In genomic region chr4:37392540-37393255, GRCh38 we compare ENCODE assay signal across 11 cellular contexts.
DNase-seq lines count a peak whose midpoint lies in the region; ATAC-seq and TF ChIP-seq lines count a peak whose summit lies in the region.
"Had no signal": no experiment of that assay in that cellular context is flagged by ENCODE, and none has a peak within 500 bp of the region (broad histone marks: within the 10 kb centered on the region; RNA-seq: fewer than 3 reads in every experiment).

No MANE protein-coding gene starts in this region.

- H3K4ac ChIP-seq in mesendoderm (ENCODE audit: low read depth, low read length), result no peak overlapping the region
- H3K4ac ChIP-seq in mesenchymal stem cell (ENCODE audit: low read depth in 1 of 2, low read length in 2 of 2), result no peak overlapping the region

- DNase-seq in G401 (ENCODE audit: low spot score) (peak; percentile 60), cerebellum (ENCODE audit: low spot score) (peak; percentile 38), mesendoderm (peak; percentile 26), spleen (no peak), mesenchymal stem cell (no peak), WERI-Rb-1 (no peak)
- DNase-seq: brain microvascular endothelial cell; NCI-H524 treated with DMSO at 0.1 percent for 48 hours; stimulated activated naive B cell treated with anti-CD40 and anti-IgM and Interleukin-4, amounts not matched to agents 10 μg/mL and 1 μg/mL and 100 μg/mL, for 72 hours had no signal

- TF ChIP-seq CTCF in spleen (IDR thresholded peaks at IDR 0.05 in 8 of 11, conservative IDR thresholded peaks at IDR 0.05 in 3 of 11) (no peak), WERI-Rb-1 (IDR thresholded peaks at IDR 0.05; ENCODE audit: low read depth, low read length) (no peak)

- H3K18ac ChIP-seq in mesendoderm (ENCODE audit: low read length) (no peak overlapping the region), mesenchymal stem cell (ENCODE audit: low read depth in 1 of 2, low read length in 2 of 2) (no peak overlapping the region)

- H2AFZ ChIP-seq in mesenchymal stem cell (ENCODE audit: low read depth, low read length), result no peak overlapping the region

- H2BK15ac ChIP-seq in mesendoderm (replicated peaks; ENCODE audit: low read depth) (no peak overlapping the region), mesenchymal stem cell (ENCODE audit: low read depth, poor library complexity, severe bottlenecking) (no peak overlapping the region)

- no peak overlapping the region for H3K23ac ChIP-seq in mesendoderm (ENCODE audit: low read length)
- H3K23ac ChIP-seq in mesenchymal stem cell (ENCODE audit: low read length in 2 of 2), result no peak overlapping the region

- ATAC-seq in HG03442 (IDR thresholded peaks at IDR 0.05; ENCODE audit: unreplicated experiment) (peak; percentile 33), GM18861 (IDR thresholded peaks at IDR 0.05; ENCODE audit: unreplicated experiment) (no peak)

- no peaks in the 10 kb centered on the region for H3K27me3 ChIP-seq in mesendoderm (ENCODE audit: insufficient read depth, low read length, poor library complexity)
- peaks cover 0 to 8% (median 0%) of the 10 kb centered on the region in 7 donors for H3K27me3 ChIP-seq in spleen (replicated peaks in 1 of 7)
- no peaks in the 10 kb centered on the region for H3K27me3 ChIP-seq in mesenchymal stem cell (ENCODE audit: control insufficient read depth in 1 of 2, insufficient read depth in 1 of 2, low read length in 2 of 2)
- H3K27me3 ChIP-seq in WERI-Rb-1 (ENCODE audit: insufficient read depth, low read depth, severe bottlenecking), result peaks cover 77% of the 10 kb centered on the region
- H3K27me3 ChIP-seq: brain microvascular endothelial cell had no signal

- H3K14ac ChIP-seq in mesenchymal stem cell (ENCODE audit: low read length in 2 of 2), result no peak overlapping the region

- no peak overlapping the region for H3K56ac ChIP-seq in mesendoderm (ENCODE audit: low read length)

- H3K9ac ChIP-seq in mesendoderm (ENCODE audit: low read length) (no peak overlapping the region), mesenchymal stem cell (ENCODE audit: low read length) (no peak overlapping the region)

- H3K4me1 ChIP-seq in mesendoderm (ENCODE audit: control insufficient read depth, low read depth, low read length) (peaks cover 4% of the 10 kb centered on the region), spleen (peaks cover 0 to 23% (median 4%) of the 10 kb centered on the region in 6 donors), mesenchymal stem cell (ENCODE audit: control insufficient read depth, insufficient read depth, low read depth, low read length) (no peaks in the 10 kb centered on the region)

- H4K8ac ChIP-seq in mesendoderm (ENCODE audit: low read depth, low read length), result no peak overlapping the region
- H4K8ac ChIP-seq in mesenchymal stem cell (ENCODE audit: low read length), result no peak overlapping the region

- H4K5ac ChIP-seq in mesendoderm (ENCODE audit: low read length), result no peak overlapping the region

- H3K9me3 ChIP-seq in spleen (no peaks in the 10 kb centered on the region), mesenchymal stem cell (ENCODE audit: control insufficient read depth, low read length) (no peaks in the 10 kb centered on the region), WERI-Rb-1 (ENCODE audit: severe bottlenecking) (no peaks in the 10 kb centered on the region)

- H2AK5ac ChIP-seq in mesendoderm (ENCODE audit: low read length), result no peak overlapping the region
- H2AK5ac ChIP-seq in mesenchymal stem cell (ENCODE audit: low read length, severe bottlenecking), result no peak overlapping the region

- H3K27ac ChIP-seq in mesendoderm (ENCODE audit: low read depth, low read length), result no peak overlapping the region
- no peak overlapping the region for H3K27ac ChIP-seq in spleen
- H3K27ac ChIP-seq in mesenchymal stem cell (ENCODE audit: low read length, poor library complexity, severe bottlenecking), result no peak overlapping the region
- no peak overlapping the region for H3K27ac ChIP-seq in WERI-Rb-1
- H3K27ac ChIP-seq: brain microvascular endothelial cell had no signal

- no CpG with 5 or more reads among the region's 9 CpGs for WGBS in mesendoderm (ENCODE audit: extremely low coverage, insufficient coverage, low lambda C conversion rate)
- WGBS in spleen, 5 donors, result 22 to 30% (median 26%) methylated on average over 9 of the region's 9 CpGs
- WGBS in mesenchymal stem cell, result 83% methylated on average over 9 of the region's 9 CpGs

- TF ChIP-seq POLR2A in spleen (IDR thresholded peaks at IDR 0.05), result no peak

- H4K91ac ChIP-seq in mesenchymal stem cell (ENCODE audit: low read length), result no peak overlapping the region

- H2BK120ac ChIP-seq in mesendoderm (ENCODE audit: low read depth, low read length) (no peak overlapping the region), mesenchymal stem cell (ENCODE audit: low read depth, low read length) (no peak overlapping the region)

- no peaks in the 10 kb centered on the region for H3K79me2 ChIP-seq in mesendoderm (ENCODE audit: control insufficient read depth, insufficient read depth, low read length)

- H3K36me3 ChIP-seq in mesendoderm (ENCODE audit: control insufficient read depth, insufficient read depth, low read length) (no peaks in the 10 kb centered on the region), spleen (no peaks in the 10 kb centered on the region), mesenchymal stem cell (ENCODE audit: control insufficient read depth in 1 of 2, insufficient read depth in 2 of 2, low read depth in 1 of 2, low read length in 2 of 2) (no peaks in the 10 kb centered on the region), WERI-Rb-1 (no peaks in the 10 kb centered on the region)
- H3K36me3 ChIP-seq: brain microvascular endothelial cell had no signal

- in situ Hi-C loops in G401 (cut with HindIII; ENCODE audit: low sequenced_read_pairs), result no loop called here

- H3K79me1 ChIP-seq in mesendoderm (ENCODE audit: low read length), result no peaks in the 10 kb centered on the region
- no peaks in the 10 kb centered on the region for H3K79me1 ChIP-seq in mesenchymal stem cell (replicated peaks; ENCODE audit: low read length, poor library complexity, severe bottlenecking)

- H3K4me3 ChIP-seq in mesendoderm (ENCODE audit: low read length) (no peak overlapping the region), spleen (no peak overlapping the region), mesenchymal stem cell (ENCODE audit: insufficient read depth in 1 of 2, low read depth in 1 of 2, low read length in 2 of 2) (no peak overlapping the region), WERI-Rb-1 (ENCODE audit: low read depth, low read length) (no peak overlapping the region)

- no peak overlapping the region for H2BK12ac ChIP-seq in mesenchymal stem cell (ENCODE audit: low read length in 2 of 2)

- intact Hi-C loops in spleen (cut with DNase I; ENCODE audit: low total_unique reads), result no loop called here

- no peak overlapping the region for H3K4me2 ChIP-seq in mesendoderm (ENCODE audit: low read length)
- H3K4me2 ChIP-seq in mesenchymal stem cell (ENCODE audit: low read length, poor library complexity, severe bottlenecking), result no peak overlapping the region

- no peak overlapping the region for H2BK5ac ChIP-seq in mesendoderm (ENCODE audit: low read length)
- H2BK5ac ChIP-seq in mesenchymal stem cell (ENCODE audit: low read depth, low read length, poor library complexity, severe bottlenecking), result no peak overlapping the region

Comparison
In these comparisons a context has a peak if more than half of its experiments do, and no peak if none do; other contexts are left out.
1. DNase-seq: peak in G401 (single experiment), cerebellum (single experiment) and mesendoderm (single experiment); none in spleen (single experiment), mesenchymal stem cell (single experiment) and WERI-Rb-1 (single experiment).